Comparison of ENCODE assay signal across 1 cellular context in genomic region chr11:104876838-104877500, GRCh38.
TF ChIP-seq lines count a peak whose summit lies in the region.

No MANE protein-coding gene starts in this region.

TF ChIP-seq in SK-N-SH, 30 proteins besides CTCF, POLR2A, EP300 and RAD21 (continued from another document):
- TF ChIP-seq RFX5 (IDR thresholded peaks at IDR 0.05; ENCODE audit: low read length), result no peak
- no peak for TF ChIP-seq IRF3 (IDR thresholded peaks at IDR 0.05; ENCODE audit: low read depth, low read length)
- TF ChIP-seq ELF1 (IDR thresholded peaks at IDR 0.05), result no peak
- TF ChIP-seq GABPA (IDR thresholded peaks at IDR 0.05; ENCODE audit: low read depth), result no peak
- no peak for TF ChIP-seq ZBTB33 (IDR thresholded peaks at IDR 0.05; ENCODE audit: borderline replicate concordance, low read depth)
